In the genomic region with DNA sequence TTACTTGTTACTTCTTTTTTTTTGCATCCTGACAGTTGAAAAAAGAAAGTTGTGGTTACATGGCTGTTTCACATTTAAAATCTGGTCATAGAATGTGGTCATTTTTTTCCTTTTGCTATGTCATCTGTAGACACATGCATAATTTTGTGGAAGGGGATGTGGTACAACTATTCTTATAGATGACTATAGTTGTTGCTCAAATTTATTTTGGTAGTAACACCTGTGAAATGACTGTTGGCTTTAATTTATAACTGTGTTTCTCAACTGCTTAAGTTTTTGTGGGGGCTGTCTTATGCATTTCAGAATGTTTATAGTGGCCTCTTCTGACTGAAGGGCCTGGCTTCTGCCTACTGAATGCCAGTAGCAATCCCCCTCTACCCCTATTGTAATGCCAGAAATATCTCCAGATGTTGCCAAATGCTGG, we compare ENCODE assay signal across 1 cellular context.
TF ChIP-seq lines count a peak whose summit lies in the region.

No MANE protein-coding gene starts in this region.

TF ChIP-seq in SK-N-SH treated with all-trans-retinoic acid at 6 μM for 48 hours, 23 proteins besides CTCF, POLR2A, EP300 and RAD21 (continued from another document):
- no peak for TF ChIP-seq TSHZ2 (CRISPR knock-in tag; IDR thresholded peaks at IDR 0.05)
- TF ChIP-seq OSR1 (CRISPR knock-in tag; IDR thresholded peaks at IDR 0.05), result no peak
- TF ChIP-seq ZFP3 (CRISPR knock-in tag; IDR thresholded peaks at IDR 0.05), result no peak
- TF ChIP-seq TCF4 (CRISPR knock-in tag; IDR thresholded peaks at IDR 0.05; ENCODE audit: borderline replicate concordance), result no peak
- no peak for TF ChIP-seq CSDC2 (CRISPR knock-in tag; IDR thresholded peaks at IDR 0.05)
- no peak for TF ChIP-seq ESRRG (CRISPR knock-in tag; IDR thresholded peaks at IDR 0.05)
- TF ChIP-seq TOX (CRISPR knock-in tag; IDR thresholded peaks at IDR 0.05; ENCODE audit: borderline replicate concordance), result no peak
